Comparison of ENCODE assay signal across 10 cellular contexts in genomic region chr1:179295356-179295755, GRCh38. TPM values are rescaled to one million over a fixed set of nuclear protein-coding genes. Genes with fewer than 3 reads are reported as not detected.
DNase-seq lines count a peak whose midpoint lies in the region; ATAC-seq and TF ChIP-seq lines count a peak whose summit lies in the region.
"Had no signal": no experiment of that assay in that cellular context is flagged by ENCODE, and none has a peak within 500 bp of the region (broad histone marks: within the 10 kb centered on the region; RNA-seq: fewer than 3 reads in every experiment).

No MANE protein-coding gene starts in this region.

- H3K9me3 Mint-ChIP-seq in CD8-positive, alpha-beta T cell: no peaks in the 10 kb centered on the region
- no peaks in the 10 kb centered on the region for H3K9me3 Mint-ChIP-seq in natural killer cell treated with Interleukin-12 subunit alpha and Interleukin-12 subunit beta and Interleukin-15 and Interleukin-18, amount 100 ng/mL, for 72 hours

- H3K79me2 ChIP-seq in MM.1S (ENCODE audit: low read length): peaks cover 49% of the 10 kb centered on the region

- H3K36me3 Mint-ChIP-seq in CD8-positive, alpha-beta T cell: peaks cover 22% of the 10 kb centered on the region
- H3K36me3 Mint-ChIP-seq in natural killer cell treated with Interleukin-12 subunit alpha and Interleukin-12 subunit beta and Interleukin-15 and Interleukin-18, amount 100 ng/mL, for 72 hours: peaks cover 6% of the 10 kb centered on the region

- POLR2A ChIA-PET in CD8-positive, alpha-beta T cell (lab: Charles Lee): interaction anchor here (0.6 to 2.6 kb wide), 3 partner anchors 20 to 70 kb away, joined by 3 to 19 read pairs (median 6); partner anchors contain the start of gene AXDND1

- no peaks in the 10 kb centered on the region for H3K9me3 ChIP-seq in CD8-positive, alpha-beta T cell (ENCODE audit: low read length)
- H3K9me3 ChIP-seq in MM.1S (replicated peaks; ENCODE audit: insufficient read depth, low read length): no peaks in the 10 kb centered on the region

- H3K9ac ChIP-seq in MM.1S (ENCODE audit: low read length): no peak overlapping the region

- H3K36me3 ChIP-seq in CD8-positive, alpha-beta T cell (ENCODE audit: insufficient read depth, low read length): no peaks in the 10 kb centered on the region
- H3K36me3 ChIP-seq in MM.1S (replicated peaks; ENCODE audit: insufficient read depth, low read length): no peaks in the 10 kb centered on the region

- DNase-seq in CD8-positive, alpha-beta T cell: no peak
- no peak for DNase-seq in MM.1S
- no peak for DNase-seq in choroid plexus epithelial cell (ENCODE audit: low read depth)
- no peak for DNase-seq in natural killer cell treated with Interleukin-12 subunit alpha and Interleukin-12 subunit beta and Interleukin-15 and Interleukin-18, amount 100 ng/mL, for 72 hours (ENCODE audit: low spot score)
- DNase-seq in Kasumi-1 (lab: John Stamatoyannopoulos, UW): no peak
- no peak for DNase-seq in NCI-H146 treated with DMSO at 0.1 percent for 48 hours (lab: John Stamatoyannopoulos, UW; ENCODE audit: unreplicated experiment)
- DNase-seq in cerebellum (ENCODE audit: low spot score): no peak
- DNase-seq: activated effector memory CD4-positive, alpha-beta T cell treated with Interleukin-2 at 50 U/mL for 16 hours; NCI-H524 had no signal

- no peaks in the 10 kb centered on the region for H3K27me3 Mint-ChIP-seq in CD8-positive, alpha-beta T cell (ENCODE audit: low read depth)
- H3K27me3 Mint-ChIP-seq in natural killer cell treated with Interleukin-12 subunit alpha and Interleukin-12 subunit beta and Interleukin-15 and Interleukin-18, amount 100 ng/mL, for 72 hours: no peaks in the 10 kb centered on the region

- H3F3A ChIP-seq in MM.1S (ENCODE audit: insufficient read depth, low read length): peaks cover 20% of the 10 kb centered on the region

- no peak for ATAC-seq in CD8-positive, alpha-beta T cell
- ATAC-seq in natural killer cell treated with Interleukin-12 subunit alpha and Interleukin-12 subunit beta and Interleukin-15 and Interleukin-18, amount 100 ng/mL, for 72 hours: no peak
- ATAC-seq in HG03196 (IDR thresholded peaks at IDR 0.05; ENCODE audit: unreplicated experiment): no peak

- no peaks in the 10 kb centered on the region for H4K20me1 ChIP-seq in MM.1S (ENCODE audit: insufficient read depth, low read length)

- peak overlapping the region; percentile 91 for H3K4me3 Mint-ChIP-seq in CD8-positive, alpha-beta T cell
- H3K4me3 Mint-ChIP-seq in natural killer cell treated with Interleukin-12 subunit alpha and Interleukin-12 subunit beta and Interleukin-15 and Interleukin-18, amount 100 ng/mL, for 72 hours: peak overlapping the region; percentile 94

- H3K4me1 ChIP-seq in CD8-positive, alpha-beta T cell (ENCODE audit: insufficient read depth, low read length): peaks cover 56% of the 10 kb centered on the region
- H3K4me1 ChIP-seq in MM.1S (ENCODE audit: low read length): peaks cover 13% of the 10 kb centered on the region

- CTCF ChIA-PET in CD8-positive, alpha-beta T cell (lab: Charles Lee): interaction anchor here (1.3 to 3.2 kb wide), 3 partner anchors 42 to 215 kb away, joined by 3 to 10 read pairs (median 4); no protein-coding TSS in a partner anchor

- peak overlapping the region; percentile 96; the same call in 1 of the 2 replicates for H3K4me2 ChIP-seq in MM.1S (ENCODE audit: low read depth, low read length)

- H3K27ac ChIP-seq in CD8-positive, alpha-beta T cell (ENCODE audit: low read depth, low read length): peak overlapping the region; percentile 93
- H3K27ac ChIP-seq in MM.1S (ENCODE audit: low read length): no peak overlapping the region

- intact Hi-C loops in CD8-positive, alpha-beta T cell (cut with DNase I, micrococcal nuclease): loop anchor here (2.0 to 10.0 kb wide), 8 partner anchors 37 to 1339 kb away; partner anchors contain the start of genes FAM20B (in 1 of the 2), QSOX1 (in 1 of the 2), RALGPS2 (in 1 of the 2) and TOR1AIP1 (in 1 of the 2)

- TF ChIP-seq CTCF in CD8-positive, alpha-beta T cell (IDR thresholded peaks at IDR 0.05): no peak
- no peak for TF ChIP-seq CTCF in MM.1S (IDR thresholded peaks at IDR 0.05; ENCODE audit: low read length)
- no peak for TF ChIP-seq CTCF in choroid plexus epithelial cell (conservative IDR thresholded peaks at IDR 0.05; ENCODE audit: low read depth, low read length)

- H3K4me3 ChIP-seq in CD8-positive, alpha-beta T cell (ENCODE audit: low read depth, low read length): peak overlapping the region; percentile 92
- H3K4me3 ChIP-seq in MM.1S (ENCODE audit: low read length) (no peak overlapping the region), choroid plexus epithelial cell (ENCODE audit: low read depth, low read length) (peak overlapping the region; percentile 4)

- no peaks in the 10 kb centered on the region for H3K9me2 ChIP-seq in MM.1S (replicated peaks; ENCODE audit: insufficient read depth, low read length)

- no peak overlapping the region for H2AFZ ChIP-seq in MM.1S (ENCODE audit: low read length)

- no peaks in the 10 kb centered on the region for H3K27me3 ChIP-seq in CD8-positive, alpha-beta T cell (ENCODE audit: insufficient read depth, low read length)
- no peaks in the 10 kb centered on the region for H3K27me3 ChIP-seq in MM.1S (replicated peaks; ENCODE audit: insufficient read depth, low read length)

- peaks cover 62% of the 10 kb centered on the region for H3K4me1 Mint-ChIP-seq in CD8-positive, alpha-beta T cell (ENCODE audit: low read depth)
- peaks cover 25 to 45% of the 10 kb centered on the region in 2 donors for H3K4me1 Mint-ChIP-seq in natural killer cell treated with Interleukin-12 subunit alpha and Interleukin-12 subunit beta and Interleukin-15 and Interleukin-18, amount 100 ng/mL, for 72 hours (ENCODE audit: low read depth in 2 of 2)

- H3K27ac Mint-ChIP-seq in CD8-positive, alpha-beta T cell: peak overlapping the region; percentile 93
- H3K27ac Mint-ChIP-seq in natural killer cell treated with Interleukin-12 subunit alpha and Interleukin-12 subunit beta and Interleukin-15 and Interleukin-18, amount 100 ng/mL, for 72 hours: peak overlapping the region; percentile 84

RNA-seq across cellular contexts. Expression of gene SOAT1, which starts 1.8 kb away (rescaled TPM):
- total RNA-seq in CD8-positive, alpha-beta T cell: 10 to 100 TPM; 34.9 TPM
- 10 to 100 TPM; 52.9 to 78.3 TPM for total RNA-seq in natural killer cell treated with Interleukin-12 subunit alpha and Interleukin-12 subunit beta and Interleukin-15 and Interleukin-18, amount 100 ng/mL, for 72 hours
- total RNA-seq in cerebellum: 10.0 TPM
